Comparison of ENCODE assay signal across 8 cellular contexts in genomic region chr16:55753145-55753631, GRCh38.
A peak's percentile ranks its signal among the peaks of the same experiment; 100 is the strongest.
DNase-seq lines count a peak whose midpoint lies in the region; ATAC-seq, FAIRE-seq and TF ChIP-seq lines count a peak whose summit lies in the region.
"Not testable (repeated sequence)": the region's sequence is repeated elsewhere in the genome, so short reads cannot be mapped to it uniquely, and the experiment has no call there.

No MANE protein-coding gene starts in this region.

- CTCF ChIA-PET in HepG2 (lab: Yijun Ruan, JAX; ENCODE audit: low intra/inter-chr PET ratio, low total read pairs), result not testable (repeated sequence)

- FAIRE-seq in bronchial epithelial cell (lab: Jason Lieb, UNC), result not testable (repeated sequence)
- peak; percentile 67 for FAIRE-seq in HepG2 (lab: Jason Lieb, UNC)

- TF ChIP-seq POLR2A in HepG2 (IDR thresholded peaks at IDR 0.05; ENCODE audit: insufficient read depth in 1 of 2, low read depth in 2 of 2, low read length in 2 of 2), result not testable (repeated sequence)

- ATAC-seq in HepG2; stimulated activated naive CD8-positive, alpha-beta T cell treated with anti-CD3 and anti-CD28 coated beads, Interleukin-15, Interleukin-2, amounts not matched to agents 100 U/mL and 50 U/mL, for 24 hours: not testable (repeated sequence)

- peaks cover 42% of the 10 kb centered on the region for H3K9me3 Mint-ChIP-seq in T-helper 2 cell treated with Interferon-gamma antibody and Interleukin-4, amounts not matched to agents 5 μg/mL and 100 μg/mL, for 36 hours

- not testable (repeated sequence) for H3K9me3 ChIP-seq in HepG2 (ENCODE audit: low read length)

- BruUV-seq in HepG2 (replicated peaks; lab: Mats Ljungman, UMichigan), result not testable (repeated sequence)

- peak in 1 of 2 experiments; percentile 13; a peak in 1 of 4 replicates for TF ChIP-seq EP300 in HepG2 (IDR thresholded peaks at IDR 0.05; ENCODE audit: low read depth in 2 of 2, low read length in 2 of 2)
- TF ChIP-seq EP300 in HepG2 (CRISPR knock-in tag; IDR thresholded peaks at IDR 0.05; ENCODE audit: borderline replicate concordance), result 0 out of 2 replicates have a peak, but pooled peaks have one; percentile 14

- peaks cover 37% of the 10 kb centered on the region for H3K4me1 ChIP-seq in HepG2 (ENCODE audit: insufficient read depth, low read length)

- in situ Hi-C loops in HepG2 (cut with HindIII; ENCODE audit: extremely low pct_ligation_motif_present, low pct_unique_long_range_greater_than_20kb), result not testable (repeated sequence)

- H3K4me3 Mint-ChIP-seq in T-helper 2 cell treated with Interferon-gamma antibody and Interleukin-4, amounts not matched to agents 5 μg/mL and 100 μg/mL, for 36 hours, result peak overlapping the region; percentile 19

- H3K4me2 ChIP-seq in HepG2 (ENCODE audit: low read depth, low read length), result not testable (repeated sequence)

- H3K27ac Mint-ChIP-seq in T-helper 2 cell treated with Interferon-gamma antibody and Interleukin-4, amounts not matched to agents 5 μg/mL and 100 μg/mL, for 36 hours, result peak overlapping the region; percentile 90

- not testable (repeated sequence) for H3K4me3 ChIP-seq in HL-60 (replicated peaks; ENCODE audit: insufficient read depth, low read length); bronchial epithelial cell (ENCODE audit: low read depth, low read length); HepG2 (replicated peaks in 1 of 3; ENCODE audit: insufficient read depth in 1 of 3, low read depth in 2 of 3, low read length in 3 of 3)

- not testable (repeated sequence) for H2AFZ ChIP-seq in HepG2 (ENCODE audit: low read length)

- POLR2A ChIA-PET in HepG2 (lab: Yijun Ruan, JAX), result not testable (repeated sequence)

- whole genome bisulfite sequencing in HepG2 (ENCODE audit: low lambda C conversion rate), result 13% methylated on average over 4 of the region's 4 CpGs

- H3K27me3 Mint-ChIP-seq in T-helper 2 cell treated with Interferon-gamma antibody and Interleukin-4, amounts not matched to agents 5 μg/mL and 100 μg/mL, for 36 hours (ENCODE audit: low read depth), result not testable (repeated sequence)

- not testable (repeated sequence) for H3K79me2 ChIP-seq in HepG2 (ENCODE audit: insufficient read depth, low read length)

- peaks cover 21% of the 10 kb centered on the region for H3K4me1 Mint-ChIP-seq in T-helper 2 cell treated with Interferon-gamma antibody and Interleukin-4, amounts not matched to agents 5 μg/mL and 100 μg/mL, for 36 hours (ENCODE audit: low read depth)

- peaks cover 20% of the 10 kb centered on the region for H3K36me3 Mint-ChIP-seq in T-helper 2 cell treated with Interferon-gamma antibody and Interleukin-4, amounts not matched to agents 5 μg/mL and 100 μg/mL, for 36 hours (ENCODE audit: low read depth)

- H3K27ac ChIP-seq in HL-60 (replicated peaks) (peak overlapping the region; percentile 72), HepG2 (ENCODE audit: extremely low read length, insufficient read depth, low read length) (peak overlapping the region; percentile 60)

- intact Hi-C loops in HepG2 (cut with micrococcal nuclease; ENCODE audit: unreplicated experiment), result not testable (repeated sequence)

- H3K27me3 ChIP-seq in HL-60 (ENCODE audit: insufficient read depth, poor library complexity, severe bottlenecking); bronchial epithelial cell (ENCODE audit: control insufficient read depth, insufficient read depth, low read length); HepG2 (ENCODE audit: control insufficient read depth in 1 of 2, insufficient read depth in 2 of 2, low read length in 2 of 2): not testable (repeated sequence)

- peak; percentile 38 for DNase-seq in CMK (ENCODE audit: low read depth)
- DNase-seq in HL-60 (ENCODE audit: low read depth in 1 of 2, low spot score in 1 of 2), result peak; percentile 53 to 73
- DNase-seq in NOMO-1 treated with DMSO at 0.1 percent for 48 hours (lab: John Stamatoyannopoulos, UW; ENCODE audit: unreplicated experiment), result peak; percentile 62
- DNase-seq in T-helper 2 cell treated with Interferon-gamma antibody and Interleukin-4, amounts not matched to agents 5 μg/mL and 100 μg/mL, for 36 hours (ENCODE audit: low spot score), result peak; percentile 26
- peak; percentile 1 for DNase-seq in activated T-cell treated with anti-CD3 and anti-CD28 coated beads for 48 hours (ENCODE audit: low read depth)
- peak; percentile 7 for DNase-seq in bronchial epithelial cell (ENCODE audit: low read depth)
- DNase-seq in HepG2 (ENCODE audit: low spot score), result peak; percentile 68
- DNase-seq in stimulated activated naive CD8-positive, alpha-beta T cell treated with anti-CD3 and anti-CD28 coated beads, Interleukin-15, Interleukin-2, amounts not matched to agents 100 U/mL and 50 U/mL, for 24 hours, result peak; percentile 4

- H4K20me1 ChIP-seq in HepG2 (ENCODE audit: insufficient read depth, low read length), result not testable (repeated sequence)

- TF ChIP-seq RAD21 in HepG2 (CRISPR knock-in tag; IDR thresholded peaks at IDR 0.05), result not testable (repeated sequence)

- not testable (repeated sequence) for TF ChIP-seq CTCF in HL-60 (IDR thresholded peaks at IDR 0.05; ENCODE audit: insufficient read depth, low read length); bronchial epithelial cell (IDR thresholded peaks at IDR 0.05; ENCODE audit: insufficient read depth, low read length, severe bottlenecking); HepG2 (CRISPR knock-in tag; IDR thresholded peaks at IDR 0.05)

- not testable (repeated sequence) for H3K36me3 ChIP-seq in bronchial epithelial cell (ENCODE audit: control insufficient read depth, insufficient read depth, low read length); HepG2 (replicated peaks in 1 of 2; ENCODE audit: control insufficient read depth in 1 of 2, insufficient read depth in 2 of 2, low read length in 2 of 2)

- not testable (repeated sequence) for H3K9ac ChIP-seq in HepG2 (ENCODE audit: insufficient read depth, low read depth, low read length)

TF ChIP-seq in HepG2, 621 proteins besides CTCF, POLR2A, EP300 and RAD21 (continues in another document):
- TF ChIP-seq ETV5 (CRISPR knock-in tag; IDR thresholded peaks at IDR 0.05; ENCODE audit: borderline replicate concordance) (peak; percentile 38; the same call in 1 of the 2 replicates), ZNF770 (CRISPR knock-in tag; IDR thresholded peaks at IDR 0.05) (0 out of 2 replicates have a peak, but pooled peaks have one; percentile 20), MIXL1 (CRISPR knock-in tag; IDR thresholded peaks at IDR 0.05) (0 out of 2 replicates have a peak, but pooled peaks have one; percentile 38), ZBTB26 (CRISPR knock-in tag; IDR thresholded peaks at IDR 0.05; ENCODE audit: borderline replicate concordance) (peak; percentile 99), NFKBIZ (CRISPR knock-in tag; IDR thresholded peaks at IDR 0.05) (peak; percentile 85; the same call in 1 of the 2 replicates), ZNF280D (CRISPR knock-in tag; IDR thresholded peaks at IDR 0.05) (peak; percentile 83), NFE2L2 (IDR thresholded peaks at IDR 0.05; ENCODE audit: low read length) (0 out of 2 replicates have a peak, but pooled peaks have one; percentile 25), SKI (IDR thresholded peaks at IDR 0.05; ENCODE audit: partially characterized antibody) (peak; percentile 41), FOXA3 (CRISPR knock-in tag; IDR thresholded peaks at IDR 0.05) (peak; percentile 52)

Comparison
In these comparisons a context has a peak if more than half of its experiments do, and no peak if none do; other contexts are left out.
1. DNase-seq: peak in every context shown above with its lines; median percentile 68 in HepG2; 63 in HL-60; 62 in NOMO-1 treated with DMSO at 0.1 percent for 48 hours; 38 in CMK; 26 in T-helper 2 cell treated with Interferon-gamma antibody and Interleukin-4, amounts not matched to agents 5 μg/mL and 100 μg/mL, for 36 hours; 7 in bronchial epithelial cell; 4 in stimulated activated naive CD8-positive, alpha-beta T cell treated with anti-CD3 and anti-CD28 coated beads, Interleukin-15, Interleukin-2, amounts not matched to agents 100 U/mL and 50 U/mL, for 24 hours; 1 in activated T-cell treated with anti-CD3 and anti-CD28 coated beads for 48 hours.